In the genomic region with DNA sequence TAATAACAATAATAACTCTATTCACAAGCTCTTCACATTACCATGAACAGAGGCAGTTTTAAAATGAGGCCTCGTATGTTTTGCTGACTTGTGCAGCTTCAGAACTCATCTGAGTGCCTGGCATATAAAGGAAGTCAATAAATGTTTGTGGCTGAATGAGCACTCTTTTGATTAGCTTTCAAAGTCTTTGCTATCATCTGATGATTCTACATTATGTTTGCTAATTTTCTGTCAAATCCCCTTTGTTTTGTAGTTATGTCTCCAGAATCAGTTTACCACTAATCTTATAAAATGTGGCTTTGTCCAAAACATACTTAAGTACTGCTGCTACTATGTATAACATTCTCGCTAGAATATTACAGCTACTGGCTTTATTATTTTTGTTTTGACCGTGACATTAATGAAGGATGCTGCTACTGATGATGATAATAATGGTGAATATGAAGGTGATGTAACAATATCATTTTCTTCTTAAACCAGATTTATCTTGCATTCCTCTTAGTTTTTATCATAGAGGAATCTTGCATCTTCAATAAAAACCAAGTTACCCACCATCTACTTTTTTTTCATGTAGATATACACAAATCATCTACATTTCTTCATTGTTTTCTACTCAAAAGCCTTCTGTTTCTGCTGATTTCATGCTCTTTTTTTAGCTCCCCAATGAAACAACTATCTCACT, we compare ENCODE assay signal across 1 cellular context.
TF ChIP-seq lines count a peak whose summit lies in the region.

No MANE protein-coding gene starts in this region.

TF ChIP-seq in H1, 55 proteins besides CTCF, POLR2A, EP300 and RAD21 (continued from another document):
- TF ChIP-seq, protein P1, sequence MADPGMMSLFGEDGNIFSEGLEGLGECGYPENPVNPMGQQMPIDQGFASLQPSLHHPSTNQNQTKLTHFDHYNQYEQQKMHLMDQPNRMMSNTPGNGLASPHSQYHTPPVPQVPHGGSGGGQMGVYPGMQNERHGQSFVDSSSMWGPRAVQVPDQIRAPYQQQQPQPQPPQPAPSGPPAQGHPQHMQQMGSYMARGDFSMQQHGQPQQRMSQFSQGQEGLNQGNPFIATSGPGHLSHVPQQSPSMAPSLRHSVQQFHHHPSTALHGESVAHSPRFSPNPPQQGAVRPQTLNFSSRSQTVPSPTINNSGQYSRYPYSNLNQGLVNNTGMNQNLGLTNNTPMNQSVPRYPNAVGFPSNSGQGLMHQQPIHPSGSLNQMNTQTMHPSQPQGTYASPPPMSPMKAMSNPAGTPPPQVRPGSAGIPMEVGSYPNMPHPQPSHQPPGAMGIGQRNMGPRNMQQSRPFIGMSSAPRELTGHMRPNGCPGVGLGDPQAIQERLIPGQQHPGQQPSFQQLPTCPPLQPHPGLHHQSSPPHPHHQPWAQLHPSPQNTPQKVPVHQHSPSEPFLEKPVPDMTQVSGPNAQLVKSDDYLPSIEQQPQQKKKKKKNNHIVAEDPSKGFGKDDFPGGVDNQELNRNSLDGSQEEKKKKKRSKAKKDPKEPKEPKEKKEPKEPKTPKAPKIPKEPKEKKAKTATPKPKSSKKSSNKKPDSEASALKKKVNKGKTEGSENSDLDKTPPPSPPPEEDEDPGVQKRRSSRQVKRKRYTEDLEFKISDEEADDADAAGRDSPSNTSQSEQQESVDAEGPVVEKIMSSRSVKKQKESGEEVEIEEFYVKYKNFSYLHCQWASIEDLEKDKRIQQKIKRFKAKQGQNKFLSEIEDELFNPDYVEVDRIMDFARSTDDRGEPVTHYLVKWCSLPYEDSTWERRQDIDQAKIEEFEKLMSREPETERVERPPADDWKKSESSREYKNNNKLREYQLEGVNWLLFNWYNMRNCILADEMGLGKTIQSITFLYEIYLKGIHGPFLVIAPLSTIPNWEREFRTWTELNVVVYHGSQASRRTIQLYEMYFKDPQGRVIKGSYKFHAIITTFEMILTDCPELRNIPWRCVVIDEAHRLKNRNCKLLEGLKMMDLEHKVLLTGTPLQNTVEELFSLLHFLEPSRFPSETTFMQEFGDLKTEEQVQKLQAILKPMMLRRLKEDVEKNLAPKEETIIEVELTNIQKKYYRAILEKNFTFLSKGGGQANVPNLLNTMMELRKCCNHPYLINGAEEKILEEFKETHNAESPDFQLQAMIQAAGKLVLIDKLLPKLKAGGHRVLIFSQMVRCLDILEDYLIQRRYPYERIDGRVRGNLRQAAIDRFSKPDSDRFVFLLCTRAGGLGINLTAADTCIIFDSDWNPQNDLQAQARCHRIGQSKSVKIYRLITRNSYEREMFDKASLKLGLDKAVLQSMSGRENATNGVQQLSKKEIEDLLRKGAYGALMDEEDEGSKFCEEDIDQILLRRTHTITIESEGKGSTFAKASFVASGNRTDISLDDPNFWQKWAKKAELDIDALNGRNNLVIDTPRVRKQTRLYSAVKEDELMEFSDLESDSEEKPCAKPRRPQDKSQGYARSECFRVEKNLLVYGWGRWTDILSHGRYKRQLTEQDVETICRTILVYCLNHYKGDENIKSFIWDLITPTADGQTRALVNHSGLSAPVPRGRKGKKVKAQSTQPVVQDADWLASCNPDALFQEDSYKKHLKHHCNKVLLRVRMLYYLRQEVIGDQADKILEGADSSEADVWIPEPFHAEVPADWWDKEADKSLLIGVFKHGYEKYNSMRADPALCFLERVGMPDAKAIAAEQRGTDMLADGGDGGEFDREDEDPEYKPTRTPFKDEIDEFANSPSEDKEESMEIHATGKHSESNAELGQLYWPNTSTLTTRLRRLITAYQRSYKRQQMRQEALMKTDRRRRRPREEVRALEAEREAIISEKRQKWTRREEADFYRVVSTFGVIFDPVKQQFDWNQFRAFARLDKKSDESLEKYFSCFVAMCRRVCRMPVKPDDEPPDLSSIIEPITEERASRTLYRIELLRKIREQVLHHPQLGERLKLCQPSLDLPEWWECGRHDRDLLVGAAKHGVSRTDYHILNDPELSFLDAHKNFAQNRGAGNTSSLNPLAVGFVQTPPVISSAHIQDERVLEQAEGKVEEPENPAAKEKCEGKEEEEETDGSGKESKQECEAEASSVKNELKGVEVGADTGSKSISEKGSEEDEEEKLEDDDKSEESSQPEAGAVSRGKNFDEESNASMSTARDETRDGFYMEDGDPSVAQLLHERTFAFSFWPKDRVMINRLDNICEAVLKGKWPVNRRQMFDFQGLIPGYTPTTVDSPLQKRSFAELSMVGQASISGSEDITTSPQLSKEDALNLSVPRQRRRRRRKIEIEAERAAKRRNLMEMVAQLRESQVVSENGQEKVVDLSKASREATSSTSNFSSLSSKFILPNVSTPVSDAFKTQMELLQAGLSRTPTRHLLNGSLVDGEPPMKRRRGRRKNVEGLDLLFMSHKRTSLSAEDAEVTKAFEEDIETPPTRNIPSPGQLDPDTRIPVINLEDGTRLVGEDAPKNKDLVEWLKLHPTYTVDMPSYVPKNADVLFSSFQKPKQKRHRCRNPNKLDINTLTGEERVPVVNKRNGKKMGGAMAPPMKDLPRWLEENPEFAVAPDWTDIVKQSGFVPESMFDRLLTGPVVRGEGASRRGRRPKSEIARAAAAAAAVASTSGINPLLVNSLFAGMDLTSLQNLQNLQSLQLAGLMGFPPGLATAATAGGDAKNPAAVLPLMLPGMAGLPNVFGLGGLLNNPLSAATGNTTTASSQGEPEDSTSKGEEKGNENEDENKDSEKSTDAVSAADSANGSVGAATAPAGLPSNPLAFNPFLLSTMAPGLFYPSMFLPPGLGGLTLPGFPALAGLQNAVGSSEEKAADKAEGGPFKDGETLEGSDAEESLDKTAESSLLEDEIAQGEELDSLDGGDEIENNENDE (IDR thresholded peaks at IDR 0.05; ENCODE audit: insufficient replicate concordance, low read length) = no peak
- TF ChIP-seq POU5F1 (IDR thresholded peaks at IDR 0.05; ENCODE audit: low read depth, low read length) = no peak
- TF ChIP-seq NANOG (IDR thresholded peaks at IDR 0.05; ENCODE audit: insufficient read depth, low read depth, low read length, poor library complexity, severe bottlenecking) = no peak
- TF ChIP-seq EGR1 (IDR thresholded peaks at IDR 0.05; ENCODE audit: borderline replicate concordance, low read depth, low read length) = no peak
- TF ChIP-seq ZNF274 (IDR thresholded peaks at IDR 0.05; ENCODE audit: borderline replicate concordance, extremely low read depth, low read length) = no peak
- no peak for TF ChIP-seq CHD2 (IDR thresholded peaks at IDR 0.05; ENCODE audit: low read length)
- no peak for TF ChIP-seq SIX5 (IDR thresholded peaks at IDR 0.05; ENCODE audit: low read depth, low read length)
- no peak for TF ChIP-seq TEAD4 (IDR thresholded peaks at IDR 0.05; ENCODE audit: low read depth, low read length)
- TF ChIP-seq JUND (IDR thresholded peaks at IDR 0.05; ENCODE audit: low read length) = no peak
- no peak for TF ChIP-seq TAF7 (optimal IDR thresholded peaks at IDR 0.05; ENCODE audit: borderline replicate concordance, low read depth, low read length)
- TF ChIP-seq POLR2AphosphoS5 (IDR thresholded peaks at IDR 0.05; ENCODE audit: low read depth, low read length) = no peak
- TF ChIP-seq PHF8 (conservative IDR thresholded peaks at IDR 0.05; ENCODE audit: low read depth, low read length) = no peak
- TF ChIP-seq HDAC6 (IDR thresholded peaks at IDR 0.05; ENCODE audit: low read depth, low read length) = no peak
- no peak for TF ChIP-seq ASH2L (IDR thresholded peaks at IDR 0.05; ENCODE audit: low read length)
- no peak for TF ChIP-seq SRF (IDR thresholded peaks at IDR 0.05; ENCODE audit: low read depth, low read length)
